8 cellular contexts compared by ENCODE assay signal in the genomic region with DNA sequence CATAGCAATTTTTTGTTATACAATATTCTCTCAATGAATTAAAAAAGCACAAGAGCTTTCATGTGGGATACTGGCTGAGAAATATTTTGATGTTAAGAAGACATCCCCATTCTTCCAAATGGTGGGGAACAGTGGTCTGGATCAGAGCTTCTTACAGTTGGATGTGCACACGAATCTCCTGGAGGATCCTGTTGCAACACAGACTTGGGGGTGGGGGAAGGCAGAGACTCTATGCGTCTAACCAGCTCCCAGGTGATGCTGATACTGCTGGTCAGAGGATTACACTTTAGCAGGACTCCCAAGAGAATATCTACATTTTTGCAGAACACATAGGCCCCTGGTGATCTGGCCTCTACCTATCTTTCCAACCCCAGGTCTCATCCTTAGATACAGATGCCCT.
"Had no signal": no experiment of that assay in that cellular context is flagged by ENCODE, and none has a peak within 500 bp of the region (broad histone marks: within the 10 kb centered on the region; RNA-seq: fewer than 3 reads in every experiment).

No MANE protein-coding gene starts in this region.

- DNase-seq: GDM1, GF-D8 had no signal

- FAIRE-seq: G401.6, GM12878, GM12891, GM12892, GM18507, GM19239 had no signal

- H3K4me3 ChIP-seq: GM12878 had no signal
